Comparison of ENCODE assay signal across 8 cellular contexts in the genomic region with DNA sequence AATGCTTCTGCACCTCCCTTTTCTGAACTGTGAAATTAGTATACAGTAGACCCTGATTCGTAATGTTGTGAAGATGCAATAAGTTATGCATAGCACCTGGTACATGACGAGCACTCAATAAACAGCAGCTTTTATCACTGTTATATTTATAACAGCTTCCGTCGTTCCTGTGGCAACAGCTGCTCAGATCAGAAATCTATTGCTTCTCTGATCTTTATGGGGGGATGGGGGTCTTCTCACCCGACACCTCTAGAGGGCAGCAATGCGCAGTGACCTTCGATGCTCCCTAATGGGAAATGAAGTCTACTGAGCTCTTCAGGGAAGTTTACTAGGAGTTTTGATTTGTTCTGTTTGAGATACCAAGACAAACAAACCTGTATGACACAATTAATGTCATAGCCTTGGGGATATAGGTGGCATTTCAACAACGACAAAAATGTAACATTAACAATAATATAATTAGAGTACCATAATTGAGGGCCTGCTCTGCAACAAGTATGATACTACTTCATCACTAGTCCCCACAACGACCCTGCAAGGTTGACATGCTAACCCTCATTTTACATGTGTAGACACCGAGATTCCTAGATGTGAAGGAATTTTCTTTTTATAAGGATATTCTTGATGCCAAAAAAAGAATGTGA.
DNase-seq lines count a peak whose midpoint lies in the region; ATAC-seq and TF ChIP-seq lines count a peak whose summit lies in the region.

No MANE protein-coding gene starts in this region.

- H3K27ac ChIP-seq in DOHH2 (ENCODE audit: low read depth, low read length) (no peak overlapping the region), aorta (ENCODE audit: low read depth in 1 of 2, low read length in 2 of 2) (no peak overlapping the region)

- H4K20me1 ChIP-seq in DOHH2 (ENCODE audit: control insufficient read depth, insufficient read depth, low read depth, low read length), result no peaks in the 10 kb centered on the region

- H3K9me3 ChIP-seq in DOHH2 (ENCODE audit: control insufficient read depth, insufficient read depth, low read length), result no peaks in the 10 kb centered on the region
- H3K9me3 ChIP-seq in aorta (ENCODE audit: control insufficient read depth, low read length), result no peaks in the 10 kb centered on the region

- no peaks in the 10 kb centered on the region for H3K9me2 ChIP-seq in DOHH2 (replicated peaks; ENCODE audit: control insufficient read depth, low read length)

- H3K4me2 ChIP-seq in DOHH2 (ENCODE audit: low read length), result peak overlapping the region; percentile 41; the same call in 1 of the 2 replicates

- peaks cover 7% of the 10 kb centered on the region for H3K4me1 ChIP-seq in DOHH2 (ENCODE audit: control insufficient read depth, low read length)
- no peaks in the 10 kb centered on the region for H3K4me1 ChIP-seq in aorta (ENCODE audit: control insufficient read depth in 1 of 2, insufficient read depth in 2 of 2, low read length in 2 of 2)

- DNase-seq in H4 (ENCODE audit: low spot score) (peak; percentile 13), NOMO-1 treated with dmso at 0.1 percent for 144 hours (lab: John Stamatoyannopoulos, UW; ENCODE audit: unreplicated experiment) (peak; percentile 5), fibroblast of pulmonary artery (ENCODE audit: low read depth) (peak; percentile 46), pons (ENCODE audit: low spot score) (peak; percentile 75), aorta (peak; percentile 62 to 80), COR-L47 (lab: John Stamatoyannopoulos, UW) (no peak)
- DNase-seq in activated CD8-positive, alpha-beta memory T cell treated with anti-CD3 and anti-CD28 coated beads, Interleukin-2, amount 50 U/mL, for 48 hours, result peak; percentile 84

- 28 to 29% methylated on average over 10 of the region's 10 CpGs for WGBS in aorta, 2 donors

- no peaks in the 10 kb centered on the region for H3F3A ChIP-seq in DOHH2 (ENCODE audit: control insufficient read depth, insufficient read depth)

- H3K27me3 ChIP-seq in DOHH2 (ENCODE audit: control insufficient read depth, low read length), result peaks cover 34% of the 10 kb centered on the region
- H3K27me3 ChIP-seq in aorta (ENCODE audit: control insufficient read depth in 1 of 2, insufficient read depth in 2 of 2, low read length in 1 of 2), result peaks cover 0 to 1% of the 10 kb centered on the region in 2 donors

- intact Hi-C loops in aorta (cut with DNase I), result no loop called here

- ATAC-seq in aorta (ENCODE audit: low FRiP score), result no peak

- TF ChIP-seq CTCF in DOHH2 (IDR thresholded peaks at IDR 0.05; ENCODE audit: low read depth, low read length, poor library complexity, severe bottlenecking) (peak; percentile 90), fibroblast of pulmonary artery (IDR thresholded peaks at IDR 0.05; ENCODE audit: low read length, missing control alignments) (peak; percentile 67)

- H3K36me3 ChIP-seq in DOHH2 (ENCODE audit: control insufficient read depth, low read length) (no peaks in the 10 kb centered on the region), aorta (ENCODE audit: control insufficient read depth in 1 of 2, insufficient read depth in 2 of 2, low read length in 1 of 2) (no peaks in the 10 kb centered on the region)

- no peaks in the 10 kb centered on the region for H3K79me2 ChIP-seq in DOHH2 (ENCODE audit: control insufficient read depth, low read length)

- H3K4me3 ChIP-seq in DOHH2 (ENCODE audit: low read length) (no peak overlapping the region), fibroblast of pulmonary artery (replicated peaks; ENCODE audit: low read depth, low read length) (no peak overlapping the region), aorta (ENCODE audit: low read length in 2 of 2) (no peak overlapping the region)
